8 cellular contexts compared by ENCODE assay signal in the genomic region with DNA sequence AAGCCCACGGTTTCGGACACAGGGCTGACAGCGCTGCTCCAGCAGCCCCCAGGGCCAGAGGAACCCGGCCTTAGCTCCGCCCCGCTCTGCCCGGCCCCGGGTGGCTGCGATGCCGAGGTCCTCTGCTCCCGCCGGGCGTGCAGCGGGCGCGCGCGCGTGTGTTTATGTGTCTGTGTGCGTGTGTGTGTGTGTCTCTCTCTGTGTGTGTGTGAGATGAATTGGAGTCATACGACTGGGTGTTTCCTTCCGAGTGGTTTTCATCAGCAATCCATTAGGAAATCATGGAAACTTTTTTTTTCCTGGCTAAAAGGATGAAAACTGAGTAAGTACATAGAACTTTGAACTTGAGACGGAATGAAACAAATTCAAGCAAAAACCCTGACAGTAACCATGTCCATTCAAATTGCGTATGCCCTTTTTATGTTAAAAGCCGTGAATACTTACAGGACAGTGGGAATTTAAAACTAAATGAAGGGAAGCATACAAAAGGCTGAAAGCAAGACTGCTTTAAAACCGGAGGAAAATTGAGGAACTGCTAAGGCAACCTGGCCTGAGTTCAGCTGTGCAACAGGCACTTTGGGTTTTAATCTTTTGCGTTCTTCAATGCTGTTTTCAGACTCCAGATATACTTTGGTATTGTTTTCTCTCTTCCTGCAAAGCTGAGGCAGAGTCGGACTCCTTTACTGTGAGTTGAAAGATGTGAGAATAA. TPM values are rescaled to one million over a fixed set of nuclear protein-coding genes. Genes with fewer than 3 reads are reported as not detected.
A peak's percentile ranks its signal among the peaks of the same experiment; 100 is the strongest.
DNase-seq lines count a peak whose midpoint lies in the region; ATAC-seq, FAIRE-seq and TF ChIP-seq lines count a peak whose summit lies in the region.

A gene (plus strand): TSS at position 121 of the 709 bp plus-strand sequence. CDS start 911 bp downstream, outside the sequence.

- H2BK15ac ChIP-seq in mesenchymal stem cell (ENCODE audit: low read depth, poor library complexity, severe bottlenecking), result peak within 1 kb of the TSS; percentile 44

- H3K14ac ChIP-seq in mesenchymal stem cell (ENCODE audit: low read length in 2 of 2), result peak within 1 kb of the TSS in 1 of 2 experiments; percentile 100

- peak within 1 kb of the TSS; percentile 9 to 100 for H3K4ac ChIP-seq in mesenchymal stem cell (ENCODE audit: low read depth in 1 of 2, low read length in 2 of 2)

- peak within 1 kb of the TSS; percentile 78 for H2AFZ ChIP-seq in endothelial cell of umbilical vein (ENCODE audit: low read depth, low read length)
- H2AFZ ChIP-seq in mesenchymal stem cell (ENCODE audit: low read depth, low read length), result no peak within 1 kb of the TSS

- H3K4me1 Mint-ChIP-seq in activated CD4-positive, alpha-beta memory T cell treated with anti-CD3 and anti-CD28 coated beads, Interleukin-2, amount 10 ng/mL, durations not matched to agents 7 days and 5 days, result peaks cover 23% of the 10 kb centered on the region
- H3K4me1 Mint-ChIP-seq in stimulated activated naive B cell treated with anti-CD40 and anti-IgM and Interleukin-4, amounts not matched to agents 10 μg/mL and 1 μg/mL and 100 μg/mL, for 72 hours, result peaks cover 15 to 22% of the 10 kb centered on the region in 2 donors

- peak within 1 kb of the TSS; percentile 89 for H4K8ac ChIP-seq in mesenchymal stem cell (ENCODE audit: low read length)

- in situ Hi-C loops in HAP-1 (cut with MboI; ENCODE audit: low sequenced_read_pairs), result loop anchor here (25.0 kb wide), 1 partner anchor 99 kb away; no protein-coding TSS in a partner anchor

- no peak for TF ChIP-seq POLR2A in endothelial cell of umbilical vein (IDR thresholded peaks at IDR 0.05; ENCODE audit: low read depth, low read length)

- 16% methylated on average over 26 of the region's 28 CpGs for WGBS in mesenchymal stem cell

- H3K27me3 ChIP-seq in HAP-1 (ENCODE audit: low read depth) (peaks cover 56% of the 10 kb centered on the region), endothelial cell of umbilical vein (ENCODE audit: control insufficient read depth in 2 of 2, insufficient read depth in 2 of 2, low read length in 2 of 2) (peaks cover 0 to 9% of the 10 kb centered on the region in 2 experiments), mesenchymal stem cell (ENCODE audit: control insufficient read depth in 1 of 2, insufficient read depth in 1 of 2, low read length in 2 of 2) (no peaks in the 10 kb centered on the region)

- H3K27ac ChIP-seq in endothelial cell of umbilical vein (ENCODE audit: insufficient read depth, low read depth, low read length) (no peak within 1 kb of the TSS), mesenchymal stem cell (ENCODE audit: low read length, poor library complexity, severe bottlenecking) (peak within 1 kb of the TSS; percentile 31)

- H3K79me2 ChIP-seq in endothelial cell of umbilical vein (ENCODE audit: control insufficient read depth, insufficient read depth, low read length), result no peaks in the 10 kb centered on the region

- peak within 1 kb of the TSS; percentile 45 for H2BK120ac ChIP-seq in mesenchymal stem cell (ENCODE audit: low read depth, low read length)

- no TSS peak for BruUV-seq in endothelial cell of umbilical vein (replicated peaks; lab: Mats Ljungman, UMichigan)

- DNase-seq in GM10266 (ENCODE audit: extremely low spot score), result peak; percentile 18
- DNase-seq in HAP-1 (ENCODE audit: low spot score in 2 of 2), result peak; percentile 12 to 70
- DNase-seq in NAMALWA (ENCODE audit: low spot score), result peak; percentile 72
- DNase-seq in activated CD4-positive, alpha-beta memory T cell treated with anti-CD3 and anti-CD28 coated beads, Interleukin-2, amount 10 ng/mL, durations not matched to agents 7 days and 5 days, result peak; percentile 38
- DNase-seq in endothelial cell of umbilical vein (ENCODE audit: low read depth, low spot score), result peak; percentile 71
- peak; percentile 98 for DNase-seq in mesenchymal stem cell
- DNase-seq in stimulated activated naive B cell treated with anti-CD40 and anti-IgM and Interleukin-4, amounts not matched to agents 10 μg/mL and 1 μg/mL and 100 μg/mL, for 72 hours, result peak; percentile 32

- intact Hi-C loops in endothelial cell of umbilical vein (cut with micrococcal nuclease), result loop anchor here (1.0 to 5.0 kb wide), 3 partner anchors 32 to 559 kb away; no protein-coding TSS in a partner anchor

- H3K23ac ChIP-seq in mesenchymal stem cell (ENCODE audit: low read length in 2 of 2), result peak within 1 kb of the TSS in 1 of 2 experiments; percentile 56

- no peaks in the 10 kb centered on the region for H3K36me3 Mint-ChIP-seq in activated CD4-positive, alpha-beta memory T cell treated with anti-CD3 and anti-CD28 coated beads, Interleukin-2, amount 10 ng/mL, durations not matched to agents 7 days and 5 days (ENCODE audit: low read depth)
- no peaks in the 10 kb centered on the region for H3K36me3 Mint-ChIP-seq in stimulated activated naive B cell treated with anti-CD40 and anti-IgM and Interleukin-4, amounts not matched to agents 10 μg/mL and 1 μg/mL and 100 μg/mL, for 72 hours

- H2BK5ac ChIP-seq in mesenchymal stem cell (ENCODE audit: low read depth, low read length, poor library complexity, severe bottlenecking), result no peak within 1 kb of the TSS

- peaks cover 53% of the 10 kb centered on the region for H3K27me3 Mint-ChIP-seq in activated CD4-positive, alpha-beta memory T cell treated with anti-CD3 and anti-CD28 coated beads, Interleukin-2, amount 10 ng/mL, durations not matched to agents 7 days and 5 days
- H3K27me3 Mint-ChIP-seq in stimulated activated naive B cell treated with anti-CD40 and anti-IgM and Interleukin-4, amounts not matched to agents 10 μg/mL and 1 μg/mL and 100 μg/mL, for 72 hours, result peaks cover 15 to 27% of the 10 kb centered on the region in 2 donors

- H3K4me3 Mint-ChIP-seq in activated CD4-positive, alpha-beta memory T cell treated with anti-CD3 and anti-CD28 coated beads, Interleukin-2, amount 10 ng/mL, durations not matched to agents 7 days and 5 days, result peak within 1 kb of the TSS; percentile 65
- peak within 1 kb of the TSS; percentile 84 to 85 for H3K4me3 Mint-ChIP-seq in stimulated activated naive B cell treated with anti-CD40 and anti-IgM and Interleukin-4, amounts not matched to agents 10 μg/mL and 1 μg/mL and 100 μg/mL, for 72 hours

- no peaks in the 10 kb centered on the region for H4K20me1 ChIP-seq in endothelial cell of umbilical vein (replicated peaks; ENCODE audit: control insufficient read depth, extremely low read depth, insufficient read depth, low read length)

- dilution Hi-C loops in endothelial cell of umbilical vein (cut with MboI; ENCODE audit: extremely low pct_ligation_motif_present, low sequenced_read_pairs), result loop anchor here (25.0 kb wide), 1 partner anchor 99 kb away; no protein-coding TSS in a partner anchor

- no peak within 1 kb of the TSS for H3K27ac Mint-ChIP-seq in activated CD4-positive, alpha-beta memory T cell treated with anti-CD3 and anti-CD28 coated beads, Interleukin-2, amount 10 ng/mL, durations not matched to agents 7 days and 5 days
- peak within 1 kb of the TSS; percentile 44 for H3K27ac Mint-ChIP-seq in stimulated activated naive B cell treated with anti-CD40 and anti-IgM and Interleukin-4, amounts not matched to agents 10 μg/mL and 1 μg/mL and 100 μg/mL, for 72 hours

- no peaks in the 10 kb centered on the region for H3K36me3 ChIP-seq in HAP-1 (replicated peaks)
- H3K36me3 ChIP-seq in endothelial cell of umbilical vein (ENCODE audit: control insufficient read depth in 2 of 2, extremely low read depth in 1 of 2, insufficient read depth in 2 of 2, low read length in 2 of 2), result no peaks in the 10 kb centered on the region
- no peaks in the 10 kb centered on the region for H3K36me3 ChIP-seq in mesenchymal stem cell (ENCODE audit: control insufficient read depth in 1 of 2, insufficient read depth in 2 of 2, low read depth in 1 of 2, low read length in 2 of 2)

- TF ChIP-seq CTCF in GM10266 (IDR thresholded peaks at IDR 0.05; ENCODE audit: control insufficient read depth, insufficient read depth, low read depth, missing control alignments), result no peak
- no peak for TF ChIP-seq CTCF in endothelial cell of umbilical vein (IDR thresholded peaks at IDR 0.05; ENCODE audit: extremely low read depth in 1 of 2, insufficient read depth in 1 of 2, low read depth in 1 of 2, low read length in 2 of 2)

- H3K79me1 ChIP-seq in mesenchymal stem cell (replicated peaks; ENCODE audit: low read length, poor library complexity, severe bottlenecking), result no peaks in the 10 kb centered on the region

- H3K9ac ChIP-seq in endothelial cell of umbilical vein (replicated peaks; ENCODE audit: extremely low read depth, insufficient read depth, low read length) (peak within 1 kb of the TSS; percentile 33), mesenchymal stem cell (ENCODE audit: low read length) (peak within 1 kb of the TSS; percentile 94)

- peak within 1 kb of the TSS; percentile 33 for H2AK5ac ChIP-seq in mesenchymal stem cell (ENCODE audit: low read length, severe bottlenecking)

- H3K9me3 ChIP-seq in HAP-1 (no peaks in the 10 kb centered on the region), endothelial cell of umbilical vein (replicated peaks; ENCODE audit: control insufficient read depth, insufficient read depth, low read length) (no peaks in the 10 kb centered on the region), mesenchymal stem cell (ENCODE audit: control insufficient read depth, low read length) (no peaks in the 10 kb centered on the region)

- H3K4me1 ChIP-seq in HAP-1 (peaks cover 8% of the 10 kb centered on the region), endothelial cell of umbilical vein (ENCODE audit: control insufficient read depth, extremely low read depth, insufficient read depth, low read length) (peaks cover 10% of the 10 kb centered on the region), mesenchymal stem cell (ENCODE audit: control insufficient read depth, insufficient read depth, low read depth, low read length) (peaks cover 5% of the 10 kb centered on the region)

- H3K9me1 ChIP-seq in endothelial cell of umbilical vein (replicated peaks; ENCODE audit: control insufficient read depth, extremely low read depth, insufficient read depth, low read length), result no peaks in the 10 kb centered on the region

- peak; percentile 86 to 88 for ATAC-seq in stimulated activated naive B cell treated with anti-CD40 and anti-IgM and Interleukin-4, amounts not matched to agents 10 μg/mL and 1 μg/mL and 100 μg/mL, for 72 hours (replicated peaks)
- no peak for ATAC-seq in HG03025 (IDR thresholded peaks at IDR 0.05; ENCODE audit: low FRiP score, unreplicated experiment)

- H3K4me3 ChIP-seq in HAP-1 (peak within 1 kb of the TSS; percentile 10), endothelial cell of umbilical vein (replicated peaks in 1 of 3; ENCODE audit: insufficient read depth in 1 of 3, low read depth in 1 of 3, low read length in 3 of 3) (peak within 1 kb of the TSS; percentile 39 to 80 (median 64)), mesenchymal stem cell (ENCODE audit: insufficient read depth in 1 of 2, low read depth in 1 of 2, low read length in 2 of 2) (peak within 1 kb of the TSS; percentile 46 to 85)

- peak within 1 kb of the TSS; percentile 94 for H4K91ac ChIP-seq in mesenchymal stem cell (ENCODE audit: low read length)

- peak within 1 kb of the TSS; percentile 67 to 97 for H3K18ac ChIP-seq in mesenchymal stem cell (ENCODE audit: low read depth in 1 of 2, low read length in 2 of 2)

- H2BK12ac ChIP-seq in mesenchymal stem cell (ENCODE audit: low read length in 2 of 2), result peak within 1 kb of the TSS; percentile 93 to 97

- CTCF ChIA-PET in activated CD4-positive, alpha-beta memory T cell treated with anti-CD3 and anti-CD28 coated beads, Interleukin-2, amount 10 ng/mL, durations not matched to agents 7 days and 5 days (lab: Charles Lee), result interaction anchor here (0.7 to 4.6 kb wide), 15 partner anchors 10 to 120 kb away, joined by 3 to 39 read pairs (median 4); a partner anchor contains a TSS
- CTCF ChIA-PET in endothelial cell of umbilical vein (lab: Charles Lee), result interaction anchor here (0.8 to 8.4 kb wide), 25 partner anchors 10 to 1005 kb away, joined by 3 to 156 read pairs (median 7); a partner anchor contains a TSS

- no peaks in the 10 kb centered on the region for H3K9me3 Mint-ChIP-seq in activated CD4-positive, alpha-beta memory T cell treated with anti-CD3 and anti-CD28 coated beads, Interleukin-2, amount 10 ng/mL, durations not matched to agents 7 days and 5 days
- H3K9me3 Mint-ChIP-seq in stimulated activated naive B cell treated with anti-CD40 and anti-IgM and Interleukin-4, amounts not matched to agents 10 μg/mL and 1 μg/mL and 100 μg/mL, for 72 hours, result no peaks in the 10 kb centered on the region

- POLR2A ChIA-PET in activated CD4-positive, alpha-beta memory T cell treated with anti-CD3 and anti-CD28 coated beads, Interleukin-2, amount 10 ng/mL, durations not matched to agents 7 days and 5 days (lab: Charles Lee), result interaction anchor here (1.0 to 1.6 kb wide), 2 partner anchors 38 to 88 kb away, joined by 3 to 7 read pairs; a partner anchor contains a TSS
- POLR2A ChIA-PET in endothelial cell of umbilical vein (lab: Charles Lee), result no interaction called here

- FAIRE-seq in endothelial cell of umbilical vein (lab: Jason Lieb, UNC), result peak; percentile 70

- H3K4me2 ChIP-seq in endothelial cell of umbilical vein (ENCODE audit: insufficient read depth, low read length) (peak within 1 kb of the TSS; percentile 91), mesenchymal stem cell (ENCODE audit: low read length, poor library complexity, severe bottlenecking) (peak within 1 kb of the TSS; percentile 65)

RNA-seq across cellular contexts. Expression of the gene that starts here (rescaled TPM):
- total RNA-seq in activated CD4-positive, alpha-beta memory T cell treated with anti-CD3 and anti-CD28 coated beads, Interleukin-2, amount 10 ng/mL, durations not matched to agents 7 days and 5 days, result not detected
- total RNA-seq in endothelial cell of umbilical vein, result 0.22 and 0.32 TPM in 2 replicates
- polyA plus RNA-seq in endothelial cell of umbilical vein, result 0.19 and 3.0 TPM in 2 replicates
- polyA plus RNA-seq in endothelial cell of umbilical vein (2011; cell fraction: cytosol; rRNA removed), result 0.20 and 0.22 TPM in 2 replicates
- 0.58 and 2.6 TPM in 2 replicates for polyA plus RNA-seq in endothelial cell of umbilical vein (2011; cell fraction: nucleus; rRNA removed)
- 0.10 and 0.46 TPM in 2 replicates for polyA plus RNA-seq in endothelial cell of umbilical vein (2012)
- 2.3 and 3.1 TPM in 2 replicates for polyA minus RNA-seq in endothelial cell of umbilical vein
- polyA minus RNA-seq in endothelial cell of umbilical vein (2011; cell fraction: cytosol; rRNA and poly(A)+ RNA removed), result 1.0 TPM
- 1.2 and 1.6 TPM in 2 replicates for polyA minus RNA-seq in endothelial cell of umbilical vein (2011; cell fraction: nucleus; rRNA and poly(A)+ RNA removed)
- 39.3 TPM for polyA plus RNA-seq in mesenchymal stem cell (2013, experiment 1 of 2)
- polyA plus RNA-seq in mesenchymal stem cell (2013, experiment 2 of 2), result 41.4 TPM

Comparison
In these comparisons a context has a peak if more than half of its experiments do, and no peak if none do; other contexts are left out.
1. Peak in DNase-seq in activated CD4-positive, alpha-beta memory T cell treated with anti-CD3 and anti-CD28 coated beads, Interleukin-2, amount 10 ng/mL, durations not matched to agents 7 days and 5 days; RNA of the gene not detected or under 1 TPM.
2. DNase-seq: peak in every context shown above with its lines; median percentile 98 in mesenchymal stem cell; 72 in NAMALWA; 71 in endothelial cell of umbilical vein; 41 in HAP-1; 38 in activated CD4-positive, alpha-beta memory T cell treated with anti-CD3 and anti-CD28 coated beads, Interleukin-2, amount 10 ng/mL, durations not matched to agents 7 days and 5 days; 32 in stimulated activated naive B cell treated with anti-CD40 and anti-IgM and Interleukin-4, amounts not matched to agents 10 μg/mL and 1 μg/mL and 100 μg/mL, for 72 hours; 18 in GM10266.
3. H3K4me3 ChIP-seq: peak in every context shown above with its lines; median percentile 66 in mesenchymal stem cell; 64 in endothelial cell of umbilical vein; 10 in HAP-1.